16 cellular contexts compared by ENCODE assay signal in genomic region chr15:68204361-68204760, GRCh38. TPM values are rescaled to one million over a fixed set of nuclear protein-coding genes. Genes with fewer than 3 reads are reported as not detected.
DNase-seq lines count a peak whose midpoint lies in the region; ATAC-seq, FAIRE-seq and TF ChIP-seq lines count a peak whose summit lies in the region.
"Had no signal": no experiment of that assay in that cellular context is flagged by ENCODE, and none has a peak within 500 bp of the region (broad histone marks: within the 10 kb centered on the region; RNA-seq: fewer than 3 reads in every experiment).

No MANE protein-coding gene starts in this region.

- H3K23ac ChIP-seq in H1 (ENCODE audit: insufficient read length) = no peak overlapping the region

- DNase-seq in left cardiac atrium (peak; percentile 5), Right ventricle myocardium inferior (ENCODE audit: missing footprints) (no peak), H1 (ENCODE audit: low read depth in 1 of 2, low spot score in 2 of 2) (no peak), pancreas (no peak), MV-4-11 (lab: John Stamatoyannopoulos, UW) (no peak), T-helper 9 cell (no peak)
- DNase-seq: activated naive CD8-positive, alpha-beta T cell treated with anti-CD3 and anti-CD28 coated beads, Interleukin-2, amount 50 U/mL, for 24 hours; CD4-positive, alpha-beta memory T cell; naive thymus-derived CD8-positive, alpha-beta T cell; NCI-H1048; NCI-H524 treated with DMSO at 0.1 percent for 48 hours; stimulated activated CD4-positive, alpha-beta T cell treated with anti-CD3 and anti-CD28 coated beads, Interleukin-12 subunit alpha, Interleukin-12 subunit beta, amount 100 ng/mL, for 4 hours; thyroid gland had no signal

- intact Hi-C loops in left cardiac atrium (cut with DNase I) (no loop called here), Right ventricle myocardium inferior (cut with DNase I) (no loop called here), pancreas (cut with DNase I) (no loop called here)

- no peak overlapping the region for H2AK5ac ChIP-seq in H1 (ENCODE audit: low read depth, low read length)

- H2AFZ ChIP-seq in H1 (ENCODE audit: low read length) = no peak overlapping the region

- no peaks in the 10 kb centered on the region for H3K23me2 ChIP-seq in H1 (ENCODE audit: low read depth, low read length)

- H3K9ac ChIP-seq in H1 (replicated peaks in 1 of 4; ENCODE audit: extremely low read depth in 1 of 4, low read depth in 3 of 4, low read length in 3 of 4) = no peak overlapping the region

- no peak overlapping the region for H2BK5ac ChIP-seq in H1 (ENCODE audit: low read depth, low read length)

- TF ChIP-seq RAD21 in H1 (IDR thresholded peaks at IDR 0.05 in 1 of 2, conservative IDR thresholded peaks at IDR 0.05 in 1 of 2; ENCODE audit: low read depth in 2 of 2, low read length in 2 of 2) = no peak

- TF ChIP-seq EP300 in H1 (IDR thresholded peaks at IDR 0.05; ENCODE audit: borderline replicate concordance in 1 of 2, low read depth in 2 of 2, low read length in 2 of 2) = no peak

- no peak overlapping the region for H3K18ac ChIP-seq in H1 (ENCODE audit: extremely low read depth, low read length)

- H3K4me3 ChIP-seq in H1 (ENCODE audit: extremely low read depth in 1 of 4, insufficient read depth in 2 of 4, low read depth in 3 of 4, low read length in 4 of 4) = no peak overlapping the region
- peak overlapping the region in 2 of 4 donors; percentile 17 to 30 for H3K4me3 ChIP-seq in pancreas
- H3K4me3 ChIP-seq: thyroid gland had no signal

- 0 out of 4 replicates have a peak, but pooled peaks cover 0 to 7% of the 10 kb centered on the region in 2 experiments for H3K79me2 ChIP-seq in H1 (ENCODE audit: control insufficient read depth in 1 of 2, insufficient read depth in 2 of 2, low read length in 2 of 2)

- POLR2A ChIA-PET in H1 (lab: Charles Lee; ENCODE audit: partially characterized antibody) = interaction anchor here (1.0 to 1.3 kb wide), 2 partner anchors 10 to 12 kb away, joined by 3 read pairs; no protein-coding TSS in a partner anchor

- H2BK20ac ChIP-seq in H1 (ENCODE audit: low read length) = no peak overlapping the region

- TF ChIP-seq POLR2A in H1 (IDR thresholded peaks at IDR 0.05; ENCODE audit: control extremely low read depth in 1 of 2, low read depth in 2 of 2, low read length in 2 of 2) = no peak

- no peak overlapping the region for H2BK120ac ChIP-seq in H1 (replicated peaks; ENCODE audit: low read depth, low read length)

- no peak overlapping the region for H2BK15ac ChIP-seq in H1 (ENCODE audit: low read length)

- H4K5ac ChIP-seq in H1 (ENCODE audit: insufficient read length, low read depth, low read length) = no peak overlapping the region

- H4K91ac ChIP-seq in H1 (replicated peaks; ENCODE audit: insufficient read length, low read length) = no peak overlapping the region

- peaks cover 2% of the 10 kb centered on the region; the same call in 1 of the 2 replicates for H3K79me1 ChIP-seq in H1 (ENCODE audit: low read depth, low read length)

- H3K27ac ChIP-seq in H1 (ENCODE audit: low read depth, low read length) (no peak overlapping the region), pancreas (peak overlapping the region in 3 of 4 donors; percentile 70 to 76 (median 72))

- H3K4ac ChIP-seq in H1 (replicated peaks; ENCODE audit: insufficient read length, low read depth, low read length) = no peak overlapping the region

- H3K36me3 ChIP-seq in H1 (ENCODE audit: control insufficient read depth in 2 of 4, insufficient read depth in 4 of 4, low read length in 3 of 4) (no peaks in the 10 kb centered on the region; a peak in 1 of 8 replicates), pancreas (no peaks in the 10 kb centered on the region)
- H3K36me3 ChIP-seq: thyroid gland had no signal

- TF ChIP-seq CTCF in H1 (IDR thresholded peaks at IDR 0.05; ENCODE audit: control extremely low read depth in 1 of 3, insufficient read depth in 1 of 3, low read depth in 1 of 3, low read length in 3 of 3) (no peak), pancreas (IDR thresholded peaks at IDR 0.05) (no peak)

- peak overlapping the region; percentile 25; the same call in 1 of the 2 replicates for H4K8ac ChIP-seq in H1 (ENCODE audit: extremely low read depth, insufficient read depth, low read length)

- peaks cover 9 to 30% of the 10 kb centered on the region in 2 experiments for H4K20me1 ChIP-seq in H1 (replicated peaks in 1 of 2; ENCODE audit: control insufficient read depth in 1 of 2, insufficient read depth in 2 of 2, low read length in 2 of 2)

- H3K4me2 ChIP-seq in H1 (ENCODE audit: insufficient read depth in 1 of 2, low read depth in 2 of 2, low read length in 2 of 2) = no peak overlapping the region

- H3K4me1 ChIP-seq in H1 (replicated peaks in 1 of 4; ENCODE audit: control insufficient read depth in 3 of 4, insufficient read depth in 4 of 4, low read length in 3 of 4) (peaks cover 2 to 41% (median 27%) of the 10 kb centered on the region in 4 experiments), pancreas (peaks cover 7 to 17% (median 7%) of the 10 kb centered on the region in 3 donors)

- CTCF ChIA-PET in H1 (lab: Charles Lee; ENCODE audit: partially characterized antibody) = interaction anchor here (4.3 kb wide), 1 partner anchor 9 kb away, joined by 36 read pairs; no protein-coding TSS in a partner anchor

- H3K56ac ChIP-seq in H1 (replicated peaks; ENCODE audit: insufficient read length, low read depth, low read length) = no peak overlapping the region

- no peak overlapping the region for H2BK12ac ChIP-seq in H1 (ENCODE audit: low read depth, low read length)

- 94% methylated on average over 7 of the region's 7 CpGs; no CpG with 5 or more reads in 1 of the 2 experiments for WGBS in H1 (ENCODE audit: extremely low coverage in 1 of 2, insufficient coverage in 1 of 2, insufficient read length in 1 of 2, insufficient replicate concordance in 2 of 2, low coverage in 1 of 2, low lambda C conversion rate in 2 of 2, missing lambda C conversion rate in 1 of 2), 2 experiments
- 84% methylated on average over 7 of the region's 7 CpGs for WGBS in pancreas, 2 donors

- no peak for FAIRE-seq in H1 (lab: Jason Lieb, UNC)
- no peak for FAIRE-seq in pancreas (lab: Jason Lieb, UNC)
- FAIRE-seq: GM19239 had no signal

- ATAC-seq in left cardiac atrium (no peak), Right ventricle myocardium inferior (no peak), pancreas (no peak), GM18873 (IDR thresholded peaks at IDR 0.05; ENCODE audit: low FRiP score, unreplicated experiment) (no peak), GM18511 (IDR thresholded peaks at IDR 0.05; ENCODE audit: unreplicated experiment) (no peak)
- ATAC-seq: activated naive CD8-positive, alpha-beta T cell treated with anti-CD3 and anti-CD28 coated beads, Interleukin-2, amount 50 U/mL, for 24 hours; naive thymus-derived CD8-positive, alpha-beta T cell had no signal

- no peak overlapping the region for H3K14ac ChIP-seq in H1 (ENCODE audit: insufficient read length)

- H3K27me3 ChIP-seq in H1 (replicated peaks in 1 of 4; ENCODE audit: control insufficient read depth in 3 of 4, extremely low read depth in 1 of 4, insufficient read depth in 3 of 4, low read length in 3 of 4) (no peaks in the 10 kb centered on the region), pancreas (no peaks in the 10 kb centered on the region)
- H3K27me3 ChIP-seq: thyroid gland had no signal

- H3K9me3 ChIP-seq in H1 (ENCODE audit: insufficient read depth in 2 of 2, low read depth in 1 of 2, low read length in 1 of 2) (no peaks in the 10 kb centered on the region), pancreas (no peaks in the 10 kb centered on the region)
- H3K9me3 ChIP-seq: thyroid gland had no signal

TF ChIP-seq in H1, 55 proteins besides CTCF, POLR2A, EP300 and RAD21 (continues in another document):
- no peak for TF ChIP-seq NANOG (IDR thresholded peaks at IDR 0.05; ENCODE audit: insufficient read depth, low read depth, low read length, poor library complexity, severe bottlenecking)

RNA-seq across cellular contexts. Expression of gene CALML4, which starts 0.8 kb away (rescaled TPM):
- total RNA-seq in left cardiac atrium (1 to 10 TPM; 3.7 to 4.3 TPM), Right ventricle myocardium inferior (1.5 TPM), pancreas (1 to 10 TPM; 1.5 to 6.9 (median 4.4) TPM)
- 9.3 and 12.5 TPM in 2 replicates for total RNA-seq in H1 (2021; fragmentation: NEBNext Ultra II Directional; extraction: Animal tissue kit (Norgen Biotek cat#: 25700))
- polyA plus RNA-seq in H1 (2011; rRNA removed) (3.5 and 3.8 TPM in 2 replicates), pancreas (10 to 100 TPM; 12.9 to 31.4 TPM)
- 6.9 TPM for polyA plus RNA-seq in H1 (2011; cell fraction: cytosol; rRNA removed)
- 9.3 TPM for polyA plus RNA-seq in H1 (2011; cell fraction: nucleus; rRNA removed)
- polyA plus RNA-seq in H1 (2012, experiment 1 of 2) = 9.9 to 16.6 TPM (median 13.0 TPM) in 4 replicates
- 5.2 TPM for polyA plus RNA-seq in H1 (2012, experiment 2 of 2)
- polyA plus RNA-seq in H1 (2013, experiment 1 of 2) = 21.4 TPM
- 22.4 TPM for polyA plus RNA-seq in H1 (2013, experiment 2 of 2)
- polyA minus RNA-seq in H1 (2011; rRNA and poly(A)+ RNA removed) = 4.7 and 5.8 TPM in 2 replicates
- 4.7 TPM for polyA minus RNA-seq in H1 (2011; cell fraction: cytosol; rRNA and poly(A)+ RNA removed)
- 10.9 TPM for polyA minus RNA-seq in H1 (2011; cell fraction: nucleus; rRNA and poly(A)+ RNA removed)

RNA-seq across cellular contexts. Expression of gene CLN6, which starts 25.2 kb away (rescaled TPM):
- 10 to 100 TPM; 10.7 to 12.3 TPM for total RNA-seq in left cardiac atrium
- 7.7 TPM for total RNA-seq in Right ventricle myocardium inferior
- 60.0 and 62.3 TPM in 2 replicates for total RNA-seq in H1 (2021; fragmentation: NEBNext Ultra II Directional; extraction: Animal tissue kit (Norgen Biotek cat#: 25700))
- polyA plus RNA-seq in H1 (2011; rRNA removed) = 137 and 140 TPM in 2 replicates
- 83.3 TPM for polyA plus RNA-seq in H1 (2011; cell fraction: cytosol; rRNA removed)
- polyA plus RNA-seq in H1 (2011; cell fraction: nucleus; rRNA removed) = 151 TPM
- polyA plus RNA-seq in H1 (2012, experiment 1 of 2) = 40.9 to 66.3 TPM (median 64.6 TPM) in 4 replicates
- 62.3 TPM for polyA plus RNA-seq in H1 (2012, experiment 2 of 2)
- 62.0 TPM for polyA plus RNA-seq in H1 (2013, experiment 1 of 2)
- 74.5 TPM for polyA plus RNA-seq in H1 (2013, experiment 2 of 2)
- 182 and 205 TPM in 2 replicates for polyA minus RNA-seq in H1 (2011; rRNA and poly(A)+ RNA removed)
- polyA minus RNA-seq in H1 (2011; cell fraction: cytosol; rRNA and poly(A)+ RNA removed) = 53.9 TPM
- 87.0 TPM for polyA minus RNA-seq in H1 (2011; cell fraction: nucleus; rRNA and poly(A)+ RNA removed)
- total RNA-seq in pancreas = 10 to 100 TPM; 10.6 to 18.1 (median 12.6) TPM
- 10 to 100 TPM; 15.7 to 23.3 TPM for polyA plus RNA-seq in pancreas
